In the genomic region with DNA sequence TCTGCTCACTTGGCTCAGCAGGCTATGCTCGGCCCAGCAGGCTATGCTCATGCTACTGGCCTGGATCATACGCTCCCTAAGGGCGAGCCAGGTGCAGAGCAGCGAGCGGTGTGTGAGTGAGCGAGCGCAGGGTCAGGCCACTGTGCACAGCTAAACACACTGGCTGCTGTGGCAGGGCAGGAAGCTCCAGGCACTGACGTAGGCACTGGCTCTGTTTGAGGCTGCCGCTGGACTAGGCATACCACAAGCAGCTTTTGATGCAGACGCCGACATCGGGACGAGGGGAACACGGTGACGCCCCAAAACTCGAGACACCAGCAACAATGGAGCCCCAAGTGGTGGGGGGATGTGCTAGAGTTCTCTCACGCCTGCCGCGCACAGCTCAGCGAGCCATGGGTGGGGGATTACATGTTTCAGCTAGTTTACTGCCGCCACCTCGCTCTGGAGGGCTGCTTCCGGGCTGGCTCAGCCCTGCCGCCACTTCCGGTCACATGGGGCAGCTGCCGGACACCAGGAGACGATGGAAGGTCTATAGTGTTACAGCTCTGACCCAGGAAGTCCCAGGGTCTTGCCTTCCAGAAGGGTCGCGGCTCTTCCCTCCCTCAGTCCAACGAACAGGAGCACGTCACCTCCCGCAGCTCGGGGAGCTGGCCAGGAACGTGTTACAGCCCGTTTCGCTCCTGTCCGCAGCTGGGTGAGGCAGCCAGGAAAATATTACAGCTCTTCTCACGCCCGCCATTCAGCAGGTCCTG, we compare ENCODE assay signal across 16 cellular contexts.
DNase-seq lines count a peak whose midpoint lies in the region; ATAC-seq and TF ChIP-seq lines count a peak whose summit lies in the region.
"Had no signal": no experiment of that assay in that cellular context is flagged by ENCODE, and none has a peak within 500 bp of the region (broad histone marks: within the 10 kb centered on the region; RNA-seq: fewer than 3 reads in every experiment).

No MANE protein-coding gene starts in this region.

- POLR2A ChIA-PET in AG04450 (lab: Yijun Ruan, JAX): no interaction called here

- no peak for TF ChIP-seq EP300 in gastroesophageal sphincter (IDR thresholded peaks at IDR 0.05)

- peaks cover 12% of the 10 kb centered on the region for H3K9me3 ChIP-seq in AG04450 (ENCODE audit: control insufficient read depth, insufficient read depth, low read length)
- no peaks in the 10 kb centered on the region for H3K9me3 ChIP-seq in gastroesophageal sphincter

- H3K27ac ChIP-seq in AG04450 (ENCODE audit: low read depth, low read length) (peak overlapping the region; percentile 81), gastroesophageal sphincter (no peak overlapping the region)
- H3K27ac ChIP-seq: GM23248, parathyroid adenoma had no signal

- H3K36me3 ChIP-seq in gastroesophageal sphincter: no peaks in the 10 kb centered on the region

- H3K4me1 ChIP-seq in gastroesophageal sphincter: no peaks in the 10 kb centered on the region
- H3K4me1 ChIP-seq: parathyroid adenoma had no signal

- no peak for ATAC-seq in gastroesophageal sphincter
- no peak for ATAC-seq in GM18909 (IDR thresholded peaks at IDR 0.05; ENCODE audit: poor library complexity, unreplicated experiment)
- ATAC-seq: activated naive CD4-positive, alpha-beta T cell treated with anti-CD3 and anti-CD28 coated beads, Interleukin-2, amount 50 U/mL, for 72 hours; mucosa of descending colon had no signal

- 92 to 93% methylated on average over 2 to 3 of the region's 39 CpGs for WGBS in gastroesophageal sphincter (ENCODE audit: low coverage in 1 of 2), 2 donors

- CTCF ChIA-PET in AG04450 (lab: Charles Lee): no interaction called here

- no peaks in the 10 kb centered on the region for H3K27me3 ChIP-seq in AG04450 (ENCODE audit: control insufficient read depth, insufficient read depth, low read length)
- H3K27me3 ChIP-seq in gastroesophageal sphincter: no peaks in the 10 kb centered on the region

- TF ChIP-seq CTCF in AG04450 (IDR thresholded peaks at IDR 0.05; ENCODE audit: low read depth, low read length) (no peak), gastroesophageal sphincter (IDR thresholded peaks at IDR 0.05) (no peak)

- DNase-seq in AG04450 (ENCODE audit: low read depth, low spot score) (peak; percentile 7), HT1080 (ENCODE audit: low read depth) (peak; percentile 64), NCI-H82 (lab: John Stamatoyannopoulos, UW) (peak; percentile 95), iPS-NIHi7 (ENCODE audit: extremely low spot score) (peak; percentile 8), nucleus accumbens (lab: John Stamatoyannopoulos, UW) (no peak)
- no peak for DNase-seq in activated CD4-positive, CD25-positive, alpha-beta regulatory T cell (lab: John Stamatoyannopoulos, UW)
- DNase-seq: central memory CD4-positive, alpha-beta T cell; DMS79; GM23248; NCI-H1436; stimulated activated naive CD4-positive, alpha-beta T cell had no signal

- no peak for TF ChIP-seq POLR2A in gastroesophageal sphincter (IDR thresholded peaks at IDR 0.05)

- H3K4me3 ChIP-seq in AG04450 (ENCODE audit: low read depth, low read length) (peak overlapping the region; percentile 57), gastroesophageal sphincter (no peak overlapping the region)
- H3K4me3 ChIP-seq: GM23248, mucosa of descending colon had no signal

Comparison
In these comparisons a context has a peak if more than half of its experiments do, and no peak if none do; other contexts are left out.
1. DNase-seq: peak in AG04450 (single experiment), HT1080 (single experiment), NCI-H82 (single experiment) and iPS-NIHi7 (single experiment); none in activated CD4-positive, CD25-positive, alpha-beta regulatory T cell (0 of 4) and nucleus accumbens (0 of 56).